Comparison of ENCODE assay signal across 1 cellular context in genomic region chr20:64041781-64042771, GRCh38.
TF ChIP-seq lines count a peak whose summit lies in the region.

No MANE protein-coding gene starts in this region.

TF ChIP-seq in HepG2, 621 proteins besides CTCF, POLR2A, EP300 and RAD21 (continued from another document and continues in another):
- no peak; the same call in 1 of the 2 replicates for TF ChIP-seq FOXP4 (CRISPR knock-in tag; IDR thresholded peaks at IDR 0.05)
- TF ChIP-seq ZFP36L1 (CRISPR knock-in tag; IDR thresholded peaks at IDR 0.05): 0 out of 2 replicates have a peak, but pooled peaks have one; percentile 73
- no peak for TF ChIP-seq ZNF512 (CRISPR knock-in tag; IDR thresholded peaks at IDR 0.05)
- TF ChIP-seq CBX1 (IDR thresholded peaks at IDR 0.05; ENCODE audit: low read depth): no peak
- TF ChIP-seq TCF7 (IDR thresholded peaks at IDR 0.05; ENCODE audit: low read depth): no peak
- no peak for TF ChIP-seq MLLT10 (CRISPR knock-in tag; IDR thresholded peaks at IDR 0.05)
- 0 out of 2 replicates have a peak, but pooled peaks have one; percentile 73 for TF ChIP-seq ZNF253 (CRISPR knock-in tag; IDR thresholded peaks at IDR 0.05; ENCODE audit: borderline replicate concordance)
- no peak for TF ChIP-seq HDAC6 (IDR thresholded peaks at IDR 0.05; ENCODE audit: low read depth, low read length)
- no peak for TF ChIP-seq NFYB (CRISPR knock-in tag; IDR thresholded peaks at IDR 0.05)
- TF ChIP-seq POGK (CRISPR knock-in tag; conservative IDR thresholded peaks at IDR 0.05): peak; percentile 71; the same call in 1 of the 2 replicates
- peak; percentile 22 for TF ChIP-seq IKZF4 (CRISPR knock-in tag; IDR thresholded peaks at IDR 0.05; ENCODE audit: borderline replicate concordance, low read depth, not compliant biosample characterization)
- peak; percentile 52; the same call in 1 of the 2 replicates for TF ChIP-seq RXRA (CRISPR knock-in tag; IDR thresholded peaks at IDR 0.05)
- 0 out of 2 replicates have a peak, but pooled peaks have one; percentile 17 for TF ChIP-seq MTF2 (CRISPR knock-in tag; IDR thresholded peaks at IDR 0.05; ENCODE audit: borderline replicate concordance)
- TF ChIP-seq MIER3 (CRISPR knock-in tag; IDR thresholded peaks at IDR 0.05; ENCODE audit: borderline replicate concordance): no peak
- TF ChIP-seq SMAD3 (CRISPR knock-in tag; IDR thresholded peaks at IDR 0.05): peak; percentile 89
- no peak for TF ChIP-seq CEBPG (CRISPR knock-in tag; IDR thresholded peaks at IDR 0.05)
- peak; percentile 61; the same call in 1 of the 2 replicates for TF ChIP-seq FIP1L1 (IDR thresholded peaks at IDR 0.05; ENCODE audit: borderline replicate concordance, insufficient read depth, low read depth, low read length)
- peak; percentile 60 to 87 for TF ChIP-seq HMGXB4 (CRISPR knock-in tag; IDR thresholded peaks at IDR 0.05; ENCODE audit: borderline replicate concordance in 1 of 2, low read depth in 1 of 2)
- peak; percentile 93; the same call in 1 of the 2 replicates for TF ChIP-seq ZNF276 (CRISPR knock-in tag; IDR thresholded peaks at IDR 0.05; ENCODE audit: low read depth)
- no peak for TF ChIP-seq HNF1A (IDR thresholded peaks at IDR 0.05; ENCODE audit: low read depth)
- no peak; the same call in 1 of the 2 replicates for TF ChIP-seq HNF1A (CRISPR knock-in tag; IDR thresholded peaks at IDR 0.05; ENCODE audit: borderline replicate concordance)
- TF ChIP-seq ZBTB7B (CRISPR knock-in tag; IDR thresholded peaks at IDR 0.05): peak; percentile 79
- no peak for TF ChIP-seq ATRX (CRISPR knock-in tag; IDR thresholded peaks at IDR 0.05; ENCODE audit: borderline replicate concordance)
- no peak for TF ChIP-seq ZNF33A (CRISPR knock-in tag; IDR thresholded peaks at IDR 0.05; ENCODE audit: borderline replicate concordance)
- no peak for TF ChIP-seq CREB1 (IDR thresholded peaks at IDR 0.05)
- TF ChIP-seq CREB1 (CRISPR knock-in tag; IDR thresholded peaks at IDR 0.05): no peak
- TF ChIP-seq FOXK2 (IDR thresholded peaks at IDR 0.05): no peak
- TF ChIP-seq IRF1 (CRISPR knock-in tag; IDR thresholded peaks at IDR 0.05; ENCODE audit: low read depth): peak; percentile 67; the same call in 1 of the 2 replicates
- TF ChIP-seq ZBTB40 (IDR thresholded peaks at IDR 0.05): no peak
- TF ChIP-seq ZBTB40 (CRISPR knock-in tag; IDR thresholded peaks at IDR 0.05): peak; percentile 78; the same call in 1 of the 2 replicates
- peak; percentile 61; the same call in 1 of the 2 replicates for TF ChIP-seq DNMT1 (CRISPR knock-in tag; IDR thresholded peaks at IDR 0.05)
- no peak; the same call in 1 of the 2 replicates for TF ChIP-seq KMT2A (CRISPR knock-in tag; IDR thresholded peaks at IDR 0.05)
- no peak for TF ChIP-seq ZNF7 (CRISPR knock-in tag; IDR thresholded peaks at IDR 0.05)
- 0 out of 2 replicates have a peak, but pooled peaks have one; percentile 39 for TF ChIP-seq GATA4 (IDR thresholded peaks at IDR 0.05; ENCODE audit: borderline replicate concordance, low read depth)
